Comparison of ENCODE assay signal across 1 cellular context in the genomic region with DNA sequence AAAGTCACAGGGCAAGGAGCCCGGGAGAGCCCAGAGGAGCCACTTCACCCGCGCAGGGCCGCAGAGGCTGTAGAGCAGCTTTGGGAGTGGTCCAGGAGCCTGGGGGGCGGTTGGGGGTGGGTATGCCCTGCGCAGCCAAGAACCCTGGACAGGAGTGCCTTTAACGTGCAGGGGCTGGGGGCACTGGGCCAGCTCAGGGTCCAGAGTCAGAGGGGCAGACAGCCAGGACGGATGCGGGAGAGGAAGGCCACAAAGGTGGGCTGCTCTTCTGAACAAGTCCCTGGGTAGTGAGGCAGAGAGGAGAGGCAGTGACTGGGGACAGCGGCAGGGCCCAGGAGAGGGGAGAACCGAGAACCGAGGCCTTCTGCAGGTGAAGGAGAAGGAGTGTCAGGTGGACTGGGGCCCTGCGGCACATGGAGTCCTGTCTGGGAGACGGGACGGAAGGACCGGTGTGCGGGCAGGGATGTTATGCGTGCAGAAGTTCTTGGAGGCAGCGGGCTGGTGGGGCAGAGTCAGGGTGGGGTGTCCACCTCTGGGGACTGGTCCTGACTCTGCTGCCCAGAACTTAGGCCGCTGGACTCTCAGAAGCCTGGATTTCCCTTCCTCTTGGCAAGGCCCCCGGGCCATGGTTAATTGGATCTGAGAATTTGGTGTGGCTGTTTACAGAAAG.
TF ChIP-seq lines count a peak whose summit lies in the region.

No MANE protein-coding gene starts in this region.

TF ChIP-seq in HepG2, 621 proteins besides CTCF, POLR2A, EP300 and RAD21 (continued from another document):
- TF ChIP-seq, protein P1, sequence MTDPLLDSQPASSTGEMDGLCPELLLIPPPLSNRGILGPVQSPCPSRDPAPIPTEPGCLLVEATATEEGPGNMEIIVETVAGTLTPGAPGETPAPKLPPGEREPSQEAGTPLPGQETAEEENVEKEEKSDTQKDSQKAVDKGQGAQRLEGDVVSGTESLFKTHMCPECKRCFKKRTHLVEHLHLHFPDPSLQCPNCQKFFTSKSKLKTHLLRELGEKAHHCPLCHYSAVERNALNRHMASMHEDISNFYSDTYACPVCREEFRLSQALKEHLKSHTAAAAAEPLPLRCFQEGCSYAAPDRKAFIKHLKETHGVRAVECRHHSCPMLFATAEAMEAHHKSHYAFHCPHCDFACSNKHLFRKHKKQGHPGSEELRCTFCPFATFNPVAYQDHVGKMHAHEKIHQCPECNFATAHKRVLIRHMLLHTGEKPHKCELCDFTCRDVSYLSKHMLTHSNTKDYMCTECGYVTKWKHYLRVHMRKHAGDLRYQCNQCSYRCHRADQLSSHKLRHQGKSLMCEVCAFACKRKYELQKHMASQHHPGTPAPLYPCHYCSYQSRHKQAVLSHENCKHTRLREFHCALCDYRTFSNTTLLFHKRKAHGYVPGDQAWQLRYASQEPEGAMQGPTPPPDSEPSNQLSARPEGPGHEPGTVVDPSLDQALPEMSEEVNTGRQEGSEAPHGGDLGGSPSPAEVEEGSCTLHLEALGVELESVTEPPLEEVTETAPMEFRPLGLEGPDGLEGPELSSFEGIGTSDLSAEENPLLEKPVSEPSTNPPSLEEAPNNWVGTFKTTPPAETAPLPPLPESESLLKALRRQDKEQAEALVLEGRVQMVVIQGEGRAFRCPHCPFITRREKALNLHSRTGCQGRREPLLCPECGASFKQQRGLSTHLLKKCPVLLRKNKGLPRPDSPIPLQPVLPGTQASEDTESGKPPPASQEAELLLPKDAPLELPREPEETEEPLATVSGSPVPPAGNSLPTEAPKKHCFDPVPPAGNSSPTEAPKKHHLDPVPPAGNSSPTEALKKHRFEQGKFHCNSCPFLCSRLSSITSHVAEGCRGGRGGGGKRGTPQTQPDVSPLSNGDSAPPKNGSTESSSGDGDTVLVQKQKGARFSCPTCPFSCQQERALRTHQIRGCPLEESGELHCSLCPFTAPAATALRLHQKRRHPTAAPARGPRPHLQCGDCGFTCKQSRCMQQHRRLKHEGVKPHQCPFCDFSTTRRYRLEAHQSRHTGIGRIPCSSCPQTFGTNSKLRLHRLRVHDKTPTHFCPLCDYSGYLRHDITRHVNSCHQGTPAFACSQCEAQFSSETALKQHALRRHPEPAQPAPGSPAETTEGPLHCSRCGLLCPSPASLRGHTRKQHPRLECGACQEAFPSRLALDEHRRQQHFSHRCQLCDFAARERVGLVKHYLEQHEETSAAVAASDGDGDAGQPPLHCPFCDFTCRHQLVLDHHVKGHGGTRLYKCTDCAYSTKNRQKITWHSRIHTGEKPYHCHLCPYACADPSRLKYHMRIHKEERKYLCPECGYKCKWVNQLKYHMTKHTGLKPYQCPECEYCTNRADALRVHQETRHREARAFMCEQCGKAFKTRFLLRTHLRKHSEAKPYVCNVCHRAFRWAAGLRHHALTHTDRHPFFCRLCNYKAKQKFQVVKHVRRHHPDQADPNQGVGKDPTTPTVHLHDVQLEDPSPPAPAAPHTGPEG (CRISPR knock-in tag; IDR thresholded peaks at IDR 0.05): no peak
- TF ChIP-seq GTF2F1 (IDR thresholded peaks at IDR 0.05; ENCODE audit: low read length): no peak
- TF ChIP-seq PHF20 (CRISPR knock-in tag; IDR thresholded peaks at IDR 0.05): no peak
- TF ChIP-seq, protein P2, sequence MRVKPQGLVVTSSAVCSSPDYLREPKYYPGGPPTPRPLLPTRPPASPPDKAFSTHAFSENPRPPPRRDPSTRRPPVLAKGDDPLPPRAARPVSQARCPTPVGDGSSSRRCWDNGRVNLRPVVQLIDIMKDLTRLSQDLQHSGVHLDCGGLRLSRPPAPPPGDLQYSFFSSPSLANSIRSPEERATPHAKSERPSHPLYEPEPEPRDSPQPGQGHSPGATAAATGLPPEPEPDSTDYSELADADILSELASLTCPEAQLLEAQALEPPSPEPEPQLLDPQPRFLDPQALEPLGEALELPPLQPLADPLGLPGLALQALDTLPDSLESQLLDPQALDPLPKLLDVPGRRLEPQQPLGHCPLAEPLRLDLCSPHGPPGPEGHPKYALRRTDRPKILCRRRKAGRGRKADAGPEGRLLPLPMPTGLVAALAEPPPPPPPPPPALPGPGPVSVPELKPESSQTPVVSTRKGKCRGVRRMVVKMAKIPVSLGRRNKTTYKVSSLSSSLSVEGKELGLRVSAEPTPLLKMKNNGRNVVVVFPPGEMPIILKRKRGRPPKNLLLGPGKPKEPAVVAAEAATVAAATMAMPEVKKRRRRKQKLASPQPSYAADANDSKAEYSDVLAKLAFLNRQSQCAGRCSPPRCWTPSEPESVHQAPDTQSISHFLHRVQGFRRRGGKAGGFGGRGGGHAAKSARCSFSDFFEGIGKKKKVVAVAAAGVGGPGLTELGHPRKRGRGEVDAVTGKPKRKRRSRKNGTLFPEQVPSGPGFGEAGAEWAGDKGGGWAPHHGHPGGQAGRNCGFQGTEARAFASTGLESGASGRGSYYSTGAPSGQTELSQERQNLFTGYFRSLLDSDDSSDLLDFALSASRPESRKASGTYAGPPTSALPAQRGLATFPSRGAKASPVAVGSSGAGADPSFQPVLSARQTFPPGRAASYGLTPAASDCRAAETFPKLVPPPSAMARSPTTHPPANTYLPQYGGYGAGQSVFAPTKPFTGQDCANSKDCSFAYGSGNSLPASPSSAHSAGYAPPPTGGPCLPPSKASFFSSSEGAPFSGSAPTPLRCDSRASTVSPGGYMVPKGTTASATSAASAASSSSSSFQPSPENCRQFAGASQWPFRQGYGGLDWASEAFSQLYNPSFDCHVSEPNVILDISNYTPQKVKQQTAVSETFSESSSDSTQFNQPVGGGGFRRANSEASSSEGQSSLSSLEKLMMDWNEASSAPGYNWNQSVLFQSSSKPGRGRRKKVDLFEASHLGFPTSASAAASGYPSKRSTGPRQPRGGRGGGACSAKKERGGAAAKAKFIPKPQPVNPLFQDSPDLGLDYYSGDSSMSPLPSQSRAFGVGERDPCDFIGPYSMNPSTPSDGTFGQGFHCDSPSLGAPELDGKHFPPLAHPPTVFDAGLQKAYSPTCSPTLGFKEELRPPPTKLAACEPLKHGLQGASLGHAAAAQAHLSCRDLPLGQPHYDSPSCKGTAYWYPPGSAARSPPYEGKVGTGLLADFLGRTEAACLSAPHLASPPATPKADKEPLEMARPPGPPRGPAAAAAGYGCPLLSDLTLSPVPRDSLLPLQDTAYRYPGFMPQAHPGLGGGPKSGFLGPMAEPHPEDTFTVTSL (CRISPR knock-in tag; IDR thresholded peaks at IDR 0.05; ENCODE audit: borderline replicate concordance): no peak
TF ChIP-seq in HepG2: peak in this region for 0.
